ENCODE assay signal across 9 cellular contexts in the genomic region with DNA sequence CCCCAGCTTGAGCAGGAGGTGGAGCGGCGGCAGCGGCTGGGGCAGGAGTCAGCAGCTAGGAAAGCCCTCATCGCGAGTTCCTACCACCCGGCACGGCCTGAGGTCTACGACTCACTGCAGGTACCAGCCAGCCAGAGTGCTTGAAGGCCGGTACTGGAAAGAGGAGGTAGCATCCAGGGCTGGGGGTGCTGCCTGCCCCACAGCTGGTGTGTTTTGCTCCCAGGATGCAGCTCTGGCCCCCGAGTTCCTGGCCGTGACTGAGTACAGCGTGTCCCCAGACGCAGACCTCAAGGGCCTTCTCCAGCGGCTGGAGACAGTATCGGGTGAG. TPM values are rescaled to one million over a fixed set of nuclear protein-coding genes. Genes with fewer than 3 reads are reported as not detected.
A peak's percentile ranks its signal among the peaks of the same experiment; 100 is the strongest.
DNase-seq lines count a peak whose midpoint lies in the region; TF ChIP-seq lines count a peak whose summit lies in the region.
"Had no signal": no experiment of that assay in that cellular context is flagged by ENCODE, and none has a peak within 500 bp of the region (broad histone marks: within the 10 kb centered on the region; RNA-seq: fewer than 3 reads in every experiment).

No MANE protein-coding gene starts in this region.

- H3K36me3 Mint-ChIP-seq in Caco-2 (ENCODE audit: insufficient read depth, unreplicated experiment): peaks cover 41% of the 10 kb centered on the region

- BruUV-seq in Caco-2 (replicated peaks; lab: Mats Ljungman, UMichigan): no TSS peak

- H3K27me3 Mint-ChIP-seq in Caco-2 (ENCODE audit: insufficient read depth, unreplicated experiment): no peaks in the 10 kb centered on the region

- H2AFZ ChIP-seq in OCI-LY1 (ENCODE audit: low read length) (no peak overlapping the region), osteoblast (ENCODE audit: low read length) (no peak overlapping the region), MM.1S (ENCODE audit: low read length) (no peak overlapping the region)

- peak overlapping the region; percentile 99 for H3K27ac Mint-ChIP-seq in Caco-2 (ENCODE audit: unreplicated experiment)

- H4K20me1 ChIP-seq in OCI-LY1 (ENCODE audit: insufficient read depth, low read length) (no peaks in the 10 kb centered on the region), osteoblast (ENCODE audit: insufficient read depth, low read length) (peaks cover 11% of the 10 kb centered on the region), MM.1S (ENCODE audit: insufficient read depth, low read length) (no peaks in the 10 kb centered on the region)

- H3K4me1 ChIP-seq in Caco-2 (peaks cover 7% of the 10 kb centered on the region; the same call in 1 of the 2 replicates), OCI-LY1 (ENCODE audit: insufficient read depth, low read length, severe bottlenecking) (peaks cover 35% of the 10 kb centered on the region), colonic mucosa (peaks cover 27% of the 10 kb centered on the region), osteoblast (ENCODE audit: insufficient read depth, low read length) (peaks cover 28% of the 10 kb centered on the region), MM.1S (ENCODE audit: low read length) (no peaks in the 10 kb centered on the region)

- H3K4me2 ChIP-seq in OCI-LY1 (ENCODE audit: low read length): peak overlapping the region; percentile 82
- H3K4me2 ChIP-seq in osteoblast (ENCODE audit: insufficient read depth, low read length): peak overlapping the region; percentile 97
- no peak overlapping the region for H3K4me2 ChIP-seq in MM.1S (ENCODE audit: low read depth, low read length)

- POLR2A ChIA-PET in Caco-2 (lab: Charles Lee): no interaction called here

- H3K27me3 ChIP-seq in Caco-2 (replicated peaks; ENCODE audit: control insufficient read depth, insufficient read depth, low read length) (no peaks in the 10 kb centered on the region), OCI-LY1 (ENCODE audit: insufficient read depth, low read length) (no peaks in the 10 kb centered on the region), colonic mucosa (no peaks in the 10 kb centered on the region), osteoblast (ENCODE audit: insufficient read depth, low read length) (no peaks in the 10 kb centered on the region), MM.1S (replicated peaks; ENCODE audit: insufficient read depth, low read length) (no peaks in the 10 kb centered on the region)
- H3K27me3 ChIP-seq: body of pancreas had no signal

- peak overlapping the region; percentile 94 for H3K4me3 Mint-ChIP-seq in Caco-2 (ENCODE audit: unreplicated experiment)

- no peaks in the 10 kb centered on the region for H3K4me1 Mint-ChIP-seq in Caco-2 (ENCODE audit: low read depth, unreplicated experiment)

- TF ChIP-seq CTCF in Caco-2 (IDR thresholded peaks at IDR 0.05; ENCODE audit: insufficient read depth in 1 of 2, low read depth in 1 of 2, low read length in 1 of 2, severe bottlenecking in 1 of 2, unreplicated experiment in 1 of 2) (no peak), OCI-LY1 (IDR thresholded peaks at IDR 0.05; ENCODE audit: low read length) (no peak), colonic mucosa (IDR thresholded peaks at IDR 0.05) (no peak), osteoblast (IDR thresholded peaks at IDR 0.05; ENCODE audit: extremely low read depth, low read depth, low read length) (no peak), MM.1S (IDR thresholded peaks at IDR 0.05; ENCODE audit: low read length) (no peak)

- H3F3A ChIP-seq in OCI-LY1 (ENCODE audit: insufficient read depth, low read length): no peaks in the 10 kb centered on the region
- H3F3A ChIP-seq in MM.1S (ENCODE audit: insufficient read depth, low read length): 0 out of 2 replicates have a peak, but pooled peaks cover 2% of the 10 kb centered on the region

- H3K9ac ChIP-seq in OCI-LY1 (ENCODE audit: low read length) (peak overlapping the region; percentile 98; the same call in 1 of the 2 replicates), colonic mucosa (ENCODE audit: low read depth in 2 of 2, low read length in 2 of 2) (peak overlapping the region; percentile 95 to 96), MM.1S (ENCODE audit: low read length) (no peak overlapping the region)

- H3K36me3 ChIP-seq in Caco-2 (ENCODE audit: control insufficient read depth, insufficient read depth, low read length): no peaks in the 10 kb centered on the region
- H3K36me3 ChIP-seq in OCI-LY1 (ENCODE audit: insufficient read depth, low read length): peaks cover 30% of the 10 kb centered on the region; the same call in 1 of the 2 replicates
- no peaks in the 10 kb centered on the region for H3K36me3 ChIP-seq in colonic mucosa
- peaks cover 6% of the 10 kb centered on the region for H3K36me3 ChIP-seq in osteoblast (ENCODE audit: insufficient read depth, low read length)
- H3K36me3 ChIP-seq in MM.1S (replicated peaks; ENCODE audit: insufficient read depth, low read length): no peaks in the 10 kb centered on the region

- no peak overlapping the region for H3K4me3 ChIP-seq in Caco-2 (ENCODE audit: low read depth, low read length)
- H3K4me3 ChIP-seq in OCI-LY1 (ENCODE audit: low read depth, low read length, poor library complexity, severe bottlenecking): peak overlapping the region; percentile 90
- H3K4me3 ChIP-seq in colonic mucosa: no peak overlapping the region
- peak overlapping the region; percentile 89 for H3K4me3 ChIP-seq in osteoblast (ENCODE audit: insufficient read depth, low read length)
- H3K4me3 ChIP-seq in MM.1S (ENCODE audit: low read length): no peak overlapping the region

- no peaks in the 10 kb centered on the region for H3K79me2 ChIP-seq in OCI-LY1 (ENCODE audit: insufficient read depth, low read length)
- peaks cover 62% of the 10 kb centered on the region for H3K79me2 ChIP-seq in osteoblast (ENCODE audit: insufficient read depth, low read length)
- peaks cover 32% of the 10 kb centered on the region for H3K79me2 ChIP-seq in MM.1S (ENCODE audit: low read length)

- intact Hi-C loops in Caco-2 (cut with micrococcal nuclease; ENCODE audit: unreplicated experiment) (no loop called here), colonic mucosa (cut with DNase I) (loop anchor here (10.0 kb wide), 1 partner anchor 168 kb away; no protein-coding TSS in a partner anchor)

- no peak for DNase-seq in Caco-2
- no peak for DNase-seq in colonic mucosa
- DNase-seq in osteoblast (ENCODE audit: insufficient read length, low spot score, missing footprints): no peak
- DNase-seq in SW480 (ENCODE audit: low spot score): no peak
- no peak for DNase-seq in stimulated activated CD4-positive, alpha-beta T cell treated with anti-CD3 and anti-CD28 coated beads, Interleukin-2, amount 100 ng/mL, for 24 hours
- no peak for DNase-seq in MM.1S
- no peak for DNase-seq in NCI-H128 (lab: John Stamatoyannopoulos, UW; ENCODE audit: unreplicated experiment)
- DNase-seq: body of pancreas had no signal

- CTCF ChIA-PET in Caco-2 (lab: Charles Lee): no interaction called here

- no peaks in the 10 kb centered on the region for H3K9me3 Mint-ChIP-seq in Caco-2 (ENCODE audit: unreplicated experiment)

- H3K27ac ChIP-seq in OCI-LY1 (ENCODE audit: low read depth, low read length, poor library complexity, severe bottlenecking) (peak overlapping the region; percentile 95), colonic mucosa (no peak overlapping the region), osteoblast (ENCODE audit: low read depth, low read length) (peak overlapping the region; percentile 93), MM.1S (ENCODE audit: low read length) (no peak overlapping the region)

- H3K9me3 ChIP-seq in Caco-2: no peaks in the 10 kb centered on the region
- H3K9me3 ChIP-seq in OCI-LY1 (ENCODE audit: low read length): no peaks in the 10 kb centered on the region
- H3K9me3 ChIP-seq in colonic mucosa: no peaks in the 10 kb centered on the region
- no peaks in the 10 kb centered on the region for H3K9me3 ChIP-seq in osteoblast (ENCODE audit: low read depth, low read length)
- no peaks in the 10 kb centered on the region for H3K9me3 ChIP-seq in MM.1S (replicated peaks; ENCODE audit: insufficient read depth, low read length)
- H3K9me3 ChIP-seq: body of pancreas had no signal

- H3K9me2 ChIP-seq in OCI-LY1 (ENCODE audit: low read depth, low read length) (no peaks in the 10 kb centered on the region), MM.1S (replicated peaks; ENCODE audit: insufficient read depth, low read length) (no peaks in the 10 kb centered on the region)

RNA-seq across cellular contexts. Expression of gene OGFOD2, which starts 1.6 kb away (rescaled TPM):
- 21.6 and 22.7 TPM in 2 replicates for total RNA-seq in Caco-2 (2022)
- total RNA-seq in colonic mucosa: 10 to 100 TPM; 15.9 to 28.1 TPM
- total RNA-seq in osteoblast: 6.5 and 8.3 TPM in 2 replicates

RNA-seq across cellular contexts. Expression of gene ARL6IP4, which starts 3.9 kb away (rescaled TPM):
- total RNA-seq in Caco-2 (2022): 99.6 and 103 TPM in 2 replicates
- total RNA-seq in colonic mucosa: 100 to 1,000 TPM; 130 to 192 TPM
- 117 and 118 TPM in 2 replicates for total RNA-seq in osteoblast

RNA-seq across cellular contexts. Expression of gene ABCB9, which starts 10.3 kb away (rescaled TPM):
- total RNA-seq in Caco-2 (2022) (6.7 and 8.1 TPM in 2 replicates), colonic mucosa (1 to 10 TPM; 4.3 to 4.5 TPM), osteoblast (11.9 and 13.0 TPM in 2 replicates)

Comparison
In these comparisons a context has a peak if more than half of its experiments do, and no peak if none do; other contexts are left out.
1. H3K4me3 ChIP-seq: peak in OCI-LY1 (single experiment) and osteoblast (single experiment); none in Caco-2 (single experiment), colonic mucosa (single experiment) and MM.1S (single experiment).
2. H3K27ac ChIP-seq: peak in OCI-LY1 (single experiment) and osteoblast (single experiment); none in colonic mucosa (single experiment) and MM.1S (single experiment).